In the genomic region with DNA sequence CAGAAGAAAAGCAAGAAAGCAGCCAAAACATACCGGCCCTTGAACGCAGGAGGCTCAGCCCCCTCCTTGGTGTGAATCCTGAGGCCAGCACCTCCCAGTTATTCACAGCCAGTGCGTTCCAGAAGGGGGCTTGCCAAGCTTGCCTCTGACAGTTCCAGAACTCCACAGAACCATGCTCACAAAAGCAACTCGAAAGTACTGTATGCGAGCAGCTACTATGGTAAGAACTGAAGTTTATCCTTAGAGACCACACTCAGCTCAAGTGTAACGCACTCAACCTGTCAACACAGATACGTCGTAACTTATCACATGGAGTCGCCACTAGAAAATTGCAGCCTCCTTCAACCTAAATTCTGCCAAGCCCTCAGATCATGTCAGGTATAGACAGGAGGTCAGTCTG, we compare ENCODE assay signal across 9 cellular contexts. TPM values are rescaled to one million over a fixed set of nuclear protein-coding genes. Genes with fewer than 3 reads are reported as not detected.
DNase-seq lines count a peak whose midpoint lies in the region; TF ChIP-seq lines count a peak whose summit lies in the region.
"Had no signal": no experiment of that assay in that cellular context is flagged by ENCODE, and none has a peak within 500 bp of the region (broad histone marks: within the 10 kb centered on the region; RNA-seq: fewer than 3 reads in every experiment).

No MANE protein-coding gene starts in this region.

- H2AK5ac ChIP-seq in mesendoderm (ENCODE audit: low read length), result no peak overlapping the region

- H3K79me1 ChIP-seq in mesendoderm (ENCODE audit: low read length), result peaks cover 22% of the 10 kb centered on the region

- TF ChIP-seq CTCF in brain microvascular endothelial cell (IDR thresholded peaks at IDR 0.05; ENCODE audit: low read depth, low read length, missing control alignments) (no peak), vagina (IDR thresholded peaks at IDR 0.05) (no peak)

- no peak overlapping the region for H4K5ac ChIP-seq in mesendoderm (ENCODE audit: low read length)

- peaks cover 27% of the 10 kb centered on the region for H3K4me1 Mint-ChIP-seq in activated naive CD4-positive, alpha-beta T cell treated with anti-CD3 and anti-CD28 coated beads, Interleukin-2, amount 50 U/mL, for 24 hours

- H4K8ac ChIP-seq in mesendoderm (ENCODE audit: low read depth, low read length), result no peak overlapping the region

- H3K4me1 ChIP-seq in mesendoderm (ENCODE audit: control insufficient read depth, low read depth, low read length) (peaks cover 3% of the 10 kb centered on the region), vagina (peaks cover 24% of the 10 kb centered on the region)

- H3K9me3 ChIP-seq in vagina, result no peaks in the 10 kb centered on the region

- H3K27me3 ChIP-seq in brain microvascular endothelial cell (replicated peaks) (no peaks in the 10 kb centered on the region), mesendoderm (ENCODE audit: insufficient read depth, low read length, poor library complexity) (no peaks in the 10 kb centered on the region), vagina (no peaks in the 10 kb centered on the region)

- H2BK120ac ChIP-seq in mesendoderm (ENCODE audit: low read depth, low read length), result no peak overlapping the region

- peak overlapping the region; percentile 84 for H3K9ac ChIP-seq in mesendoderm (ENCODE audit: low read length)

- H3K27ac ChIP-seq in brain microvascular endothelial cell (no peak overlapping the region), mesendoderm (ENCODE audit: low read depth, low read length) (no peak overlapping the region), vagina (no peak overlapping the region)

- no peaks in the 10 kb centered on the region for H3K27me3 Mint-ChIP-seq in activated naive CD4-positive, alpha-beta T cell treated with anti-CD3 and anti-CD28 coated beads, Interleukin-2, amount 50 U/mL, for 24 hours

- in situ Hi-C loops in brain microvascular endothelial cell (cut with HindIII; ENCODE audit: low pct_ligation_motif_present, low sequenced_read_pairs), result no loop called here

- intact Hi-C loops in vagina (cut with DNase I), result no loop called here

- H3K79me2 ChIP-seq in mesendoderm (ENCODE audit: control insufficient read depth, insufficient read depth, low read length), result peaks cover 24% of the 10 kb centered on the region

- H3K4me3 ChIP-seq in brain microvascular endothelial cell (ENCODE audit: low read depth, low read length), result peak overlapping the region; percentile 76
- H3K4me3 ChIP-seq in mesendoderm (ENCODE audit: low read length), result no peak overlapping the region
- H3K4me3 ChIP-seq in vagina, result peak overlapping the region; percentile 91 to 95

- peak overlapping the region; percentile 78 for H3K4me3 Mint-ChIP-seq in activated naive CD4-positive, alpha-beta T cell treated with anti-CD3 and anti-CD28 coated beads, Interleukin-2, amount 50 U/mL, for 24 hours

- H3K4me2 ChIP-seq in mesendoderm (ENCODE audit: low read length), result peak overlapping the region; percentile 78

- H3K9me3 Mint-ChIP-seq in activated naive CD4-positive, alpha-beta T cell treated with anti-CD3 and anti-CD28 coated beads, Interleukin-2, amount 50 U/mL, for 24 hours, result no peaks in the 10 kb centered on the region

- H3K56ac ChIP-seq in mesendoderm (ENCODE audit: low read length), result peak overlapping the region; percentile 90

- WGBS in mesendoderm (ENCODE audit: extremely low coverage, insufficient coverage, low lambda C conversion rate), result no CpG with 5 or more reads among the region's 9 CpGs

- no peak overlapping the region for H3K18ac ChIP-seq in mesendoderm (ENCODE audit: low read length)

- H3K27ac Mint-ChIP-seq in activated naive CD4-positive, alpha-beta T cell treated with anti-CD3 and anti-CD28 coated beads, Interleukin-2, amount 50 U/mL, for 24 hours, result no peak overlapping the region

- H3K4ac ChIP-seq in mesendoderm (ENCODE audit: low read depth, low read length), result no peak overlapping the region

- H2BK5ac ChIP-seq in mesendoderm (ENCODE audit: low read length), result no peak overlapping the region

- no peak overlapping the region for H3K23ac ChIP-seq in mesendoderm (ENCODE audit: low read length)

- no peaks in the 10 kb centered on the region for H3K36me3 Mint-ChIP-seq in activated naive CD4-positive, alpha-beta T cell treated with anti-CD3 and anti-CD28 coated beads, Interleukin-2, amount 50 U/mL, for 24 hours

- no peak overlapping the region for H2BK15ac ChIP-seq in mesendoderm (replicated peaks; ENCODE audit: low read depth)

- no peak for TF ChIP-seq POLR2A in vagina (IDR thresholded peaks at IDR 0.05)

- DNase-seq in activated naive CD4-positive, alpha-beta T cell treated with Interleukin-2 at 50 U/mL for 16 hours, result no peak
- DNase-seq in brain microvascular endothelial cell (no peak), mesendoderm (no peak), vagina (ENCODE audit: extremely low spot score in 2 of 2) (no peak), hypothalamus (lab: John Stamatoyannopoulos, UW) (no peak), NCI-H187 (lab: John Stamatoyannopoulos, UW) (no peak), DMS153 treated with DMSO at 0.1 percent for 48 hours (lab: John Stamatoyannopoulos, UW; ENCODE audit: unreplicated experiment) (no peak)
- DNase-seq: activated CD8-positive, alpha-beta memory T cell treated with anti-CD3 and anti-CD28 coated beads, Interleukin-2, amount 50 U/mL, for 4 hours had no signal

- H3K36me3 ChIP-seq in brain microvascular endothelial cell (replicated peaks) (no peaks in the 10 kb centered on the region), mesendoderm (ENCODE audit: control insufficient read depth, insufficient read depth, low read length) (no peaks in the 10 kb centered on the region), vagina (peaks cover 0 to 2% of the 10 kb centered on the region in 2 donors)

RNA-seq across cellular contexts. Expression of gene UBAC1, which starts 1.4 kb away (rescaled TPM):
- polyA plus RNA-seq in mesendoderm (2013, experiment 1 of 2), result 43.4 TPM
- 42.5 TPM for polyA plus RNA-seq in mesendoderm (2013, experiment 2 of 2)
- total RNA-seq in vagina, result 57.9 TPM

RNA-seq across cellular contexts. Expression of gene CAMSAP1, which starts 52.5 kb away (rescaled TPM):
- 24.8 TPM for polyA plus RNA-seq in mesendoderm (2013, experiment 1 of 2)
- polyA plus RNA-seq in mesendoderm (2013, experiment 2 of 2), result 24.2 TPM
- total RNA-seq in vagina, result 20.9 TPM
